11 cellular contexts compared by ENCODE assay signal in the genomic region with DNA sequence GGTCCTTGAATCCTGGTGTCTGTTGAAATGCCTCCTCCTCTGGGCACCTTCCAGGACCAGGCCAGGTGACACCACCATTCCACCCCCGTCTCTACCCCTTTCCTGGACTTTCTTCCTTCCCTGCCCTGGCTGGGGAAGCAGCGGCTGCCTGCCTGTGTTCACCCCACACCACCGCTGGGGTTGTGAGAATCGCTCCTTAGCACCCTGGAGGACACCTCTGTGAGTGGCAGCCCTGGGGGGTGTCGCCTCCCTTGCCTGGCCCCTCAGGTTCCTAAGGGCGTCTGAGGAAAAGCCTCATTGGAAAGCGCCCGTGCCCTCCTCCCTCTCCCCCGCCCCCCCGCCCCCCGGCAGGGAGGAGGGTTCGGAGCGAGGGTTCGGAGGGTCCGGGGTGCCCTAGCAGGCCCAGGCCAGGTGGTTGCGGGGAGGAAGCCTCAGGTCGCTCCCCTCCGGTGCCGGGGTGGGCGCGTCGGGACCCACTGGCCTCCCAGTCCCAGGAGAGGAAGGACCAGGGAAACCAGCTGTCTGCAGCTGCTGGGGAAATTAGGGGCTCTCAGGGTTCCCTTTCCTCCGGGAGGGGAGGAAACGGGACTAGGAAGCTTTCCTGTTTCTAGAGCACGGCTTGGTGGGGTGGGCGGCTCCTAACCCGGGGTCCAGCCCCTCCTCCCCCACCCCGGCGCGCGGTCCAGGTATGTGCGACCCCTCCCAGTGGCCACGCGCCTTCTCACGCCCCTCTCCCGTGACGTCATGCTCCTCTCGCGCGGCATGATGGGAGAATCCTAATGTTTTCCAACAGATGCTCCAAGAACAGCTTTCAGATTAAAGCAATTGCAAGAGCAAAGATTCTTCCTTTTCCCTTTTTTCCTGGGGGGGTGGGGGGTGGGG. TPM values are rescaled to one million over a fixed set of nuclear protein-coding genes. Genes with fewer than 3 reads are reported as not detected.
DNase-seq lines count a peak whose midpoint lies in the region; ATAC-seq, FAIRE-seq and TF ChIP-seq lines count a peak whose summit lies in the region.
"Had no signal": no experiment of that assay in that cellular context is flagged by ENCODE, and none has a peak within 500 bp of the region (broad histone marks: within the 10 kb centered on the region; RNA-seq: fewer than 3 reads in every experiment).

Gene PHACTR3 (plus strand): TSS at position 814 of the 882 bp plus-strand sequence. CDS start 475 bp downstream, outside the sequence.

- H3K23ac ChIP-seq in trophoblast cell (ENCODE audit: low read length) = no peak within 1 kb of the TSS

- H2BK5ac ChIP-seq in trophoblast cell (ENCODE audit: low read depth, low read length, poor library complexity) = no peak within 1 kb of the TSS

- no peaks in the 10 kb centered on the region for H3K9me2 ChIP-seq in SK-N-SH

- intact Hi-C loops in transverse colon (cut with DNase I; ENCODE audit: low total_unique reads) = no loop called here

- H3K4me2 ChIP-seq in SK-N-SH (no peak within 1 kb of the TSS), trophoblast cell (ENCODE audit: low read length) (no peak within 1 kb of the TSS)

- CTCF ChIA-PET in SK-N-SH (lab: Yijun Ruan, JAX) = interaction anchor here (0.8 to 10.7 kb wide), 6 partner anchors 13 to 247 kb away, joined by 3 to 190 read pairs (median 11); no protein-coding TSS in a partner anchor

- no peak within 1 kb of the TSS for H3K18ac ChIP-seq in trophoblast cell (ENCODE audit: low read length)

- no peak within 1 kb of the TSS for H3K14ac ChIP-seq in trophoblast cell (ENCODE audit: low read length)

- no peak within 1 kb of the TSS for H3K4ac ChIP-seq in trophoblast cell (ENCODE audit: low read depth, low read length)

- no peaks in the 10 kb centered on the region for H3K9me3 ChIP-seq in SK-N-SH
- no peaks in the 10 kb centered on the region for H3K9me3 ChIP-seq in transverse colon
- H3K9me3 ChIP-seq in trophoblast cell (ENCODE audit: insufficient read depth, low read depth, low read length) = peaks cover 8% of the 10 kb centered on the region

- no peak for TF ChIP-seq POLR2A in transverse colon (IDR thresholded peaks at IDR 0.05)

- H3K4me3 ChIP-seq in SK-N-SH (ENCODE audit: low read depth in 2 of 2, low read length in 1 of 2) (peak within 1 kb of the TSS in 1 of 2 experiments; percentile 47; a peak in 2 of 4 replicates), bronchial epithelial cell (ENCODE audit: low read depth, low read length) (no peak within 1 kb of the TSS), transverse colon (peak within 1 kb of the TSS in 3 of 4 donors; percentile 7 to 43 (median 13)), trophoblast cell (ENCODE audit: low read depth, low read length) (no peak within 1 kb of the TSS)

- no peak within 1 kb of the TSS for H2BK120ac ChIP-seq in trophoblast cell (ENCODE audit: insufficient read depth, low read length, poor library complexity)

- POLR2A ChIA-PET in SK-N-SH (lab: Yijun Ruan, JAX) = interaction anchor here (0.6 to 1.3 kb wide), 4 partner anchors 9 to 154 kb away, joined by 3 to 7 read pairs (median 4); no protein-coding TSS in a partner anchor

- TF ChIP-seq EP300 in SK-N-SH (IDR thresholded peaks at IDR 0.05; ENCODE audit: borderline replicate concordance in 1 of 2, low read depth in 1 of 2, low read length in 1 of 2) = no peak
- no peak for TF ChIP-seq EP300 in transverse colon (IDR thresholded peaks at IDR 0.05; ENCODE audit: low read depth)

- H2AK5ac ChIP-seq in trophoblast cell (ENCODE audit: low read length) = no peak within 1 kb of the TSS

- no peak within 1 kb of the TSS for H4K91ac ChIP-seq in trophoblast cell (ENCODE audit: low read depth, low read length)

- no peaks in the 10 kb centered on the region for H4K20me1 ChIP-seq in SK-N-SH (ENCODE audit: insufficient read depth)

- DNase-seq in SK-N-SH (peak; percentile 94), bronchial epithelial cell (ENCODE audit: low read depth) (no peak), left kidney (ENCODE audit: low read depth, low spot score) (peak; percentile 84), transverse colon (no peak), trophoblast cell (no peak), cerebellar cortex (ENCODE audit: low spot score) (no peak)
- DNase-seq: MM.1S; stimulated activated naive CD4-positive, alpha-beta T cell treated with Interleukin-2 at 50 U/mL for 16 hours had no signal

- no peak for TF ChIP-seq RAD21 in SK-N-SH (IDR thresholded peaks at IDR 0.05; ENCODE audit: low read length)

- H3K79me2 ChIP-seq in SK-N-SH (ENCODE audit: insufficient read depth) (no peaks in the 10 kb centered on the region), trophoblast cell (ENCODE audit: control insufficient read depth, insufficient read depth, low read length, poor library complexity) (no peaks in the 10 kb centered on the region)

- WGBS in SK-N-SH (ENCODE audit: low lambda C conversion rate) = 11% methylated on average over 15 of the region's 40 CpGs
- 11% methylated on average over 24 of the region's 40 CpGs; no CpG with 5 or more reads in 1 of the 2 donors for WGBS in transverse colon (ENCODE audit: low coverage in 1 of 2), 2 donors
- WGBS in trophoblast cell (ENCODE audit: extremely low coverage, insufficient coverage, insufficient read length) = no CpG with 5 or more reads among the region's 40 CpGs

- no peak within 1 kb of the TSS for H4K12ac ChIP-seq in trophoblast cell (ENCODE audit: low read depth, low read length)

- peak within 1 kb of the TSS in 1 of 2 experiments; percentile 50; a peak in 2 of 4 replicates for H3K27ac ChIP-seq in SK-N-SH (ENCODE audit: low read depth in 2 of 2, low read length in 1 of 2)
- H3K27ac ChIP-seq in transverse colon = no peak within 1 kb of the TSS
- no peak within 1 kb of the TSS for H3K27ac ChIP-seq in trophoblast cell (ENCODE audit: low read depth, low read length)

- in situ Hi-C loops in transverse colon (cut with MboI; ENCODE audit: low pct_ligation_motif_present in 1 of 4, low pct_unique_long_range_greater_than_20kb in 1 of 4, low sequenced_read_pairs in 3 of 4) = no loop called here

- no peak within 1 kb of the TSS for H4K8ac ChIP-seq in trophoblast cell (ENCODE audit: low read depth, low read length)

- no peaks in the 10 kb centered on the region for H3K36me3 ChIP-seq in SK-N-SH (replicated peaks in 1 of 2; ENCODE audit: control insufficient read depth in 1 of 2, insufficient read depth in 2 of 2, low read length in 1 of 2)
- no peaks in the 10 kb centered on the region for H3K36me3 ChIP-seq in bronchial epithelial cell (ENCODE audit: control insufficient read depth, insufficient read depth, low read length)
- no peaks in the 10 kb centered on the region for H3K36me3 ChIP-seq in transverse colon
- no peaks in the 10 kb centered on the region for H3K36me3 ChIP-seq in trophoblast cell (ENCODE audit: control insufficient read depth in 1 of 2, insufficient read depth in 2 of 2, low read length in 2 of 2)

- ATAC-seq in SK-N-SH treated with all-trans-retinoic acid at 6 μM for 48 hours (no peak), HG02973 (IDR thresholded peaks at IDR 0.05; ENCODE audit: unreplicated experiment) (no peak)
- ATAC-seq: HCT116 had no signal

- no peaks in the 10 kb centered on the region for H3F3A ChIP-seq in SK-N-SH (replicated peaks; ENCODE audit: insufficient read depth)

- no peaks in the 10 kb centered on the region for H3K79me1 ChIP-seq in trophoblast cell (ENCODE audit: low read length)

- H3K9ac ChIP-seq in SK-N-SH = no peak within 1 kb of the TSS
- no peak within 1 kb of the TSS for H3K9ac ChIP-seq in trophoblast cell (ENCODE audit: low read length)

- H2BK12ac ChIP-seq in trophoblast cell (ENCODE audit: low read length) = no peak within 1 kb of the TSS

- H2AFZ ChIP-seq in SK-N-SH (ENCODE audit: low read depth) (no peak within 1 kb of the TSS), trophoblast cell (ENCODE audit: insufficient read depth, low read length, poor library complexity) (no peak within 1 kb of the TSS)

- H3K27me3 ChIP-seq in SK-N-SH (ENCODE audit: insufficient read depth) (peaks cover 16% of the 10 kb centered on the region), bronchial epithelial cell (ENCODE audit: control insufficient read depth, insufficient read depth, low read length) (peaks cover 9% of the 10 kb centered on the region), transverse colon (peaks cover 77% of the 10 kb centered on the region), trophoblast cell (ENCODE audit: insufficient read depth, low read length) (peaks cover 41% of the 10 kb centered on the region)

- FAIRE-seq in bronchial epithelial cell (lab: Jason Lieb, UNC) = no peak

- peaks cover 0 to 3% of the 10 kb centered on the region in 2 experiments; a peak in 1 of 4 replicates for H3K4me1 ChIP-seq in SK-N-SH (ENCODE audit: control insufficient read depth in 1 of 2, insufficient read depth in 2 of 2, low read depth in 1 of 2, low read length in 1 of 2)
- H3K4me1 ChIP-seq in transverse colon = peaks cover 6 to 12% (median 8%) of the 10 kb centered on the region in 4 donors
- H3K4me1 ChIP-seq in trophoblast cell (ENCODE audit: control insufficient read depth in 1 of 2, insufficient read depth in 2 of 2, low read length in 2 of 2) = no peaks in the 10 kb centered on the region

- TF ChIP-seq CTCF in SK-N-SH (IDR thresholded peaks at IDR 0.05) (no peak), bronchial epithelial cell (IDR thresholded peaks at IDR 0.05; ENCODE audit: insufficient read depth, low read length, severe bottlenecking) (no peak), transverse colon (IDR thresholded peaks at IDR 0.05) (no peak)

TF ChIP-seq in SK-N-SH, 30 proteins besides CTCF, POLR2A, EP300 and RAD21 (continues in another document):
- TF ChIP-seq MXI1 (IDR thresholded peaks at IDR 0.05; ENCODE audit: low read depth, low read length) (peak; percentile 71), POLR2AphosphoS5 (IDR thresholded peaks at IDR 0.05; ENCODE audit: low read depth, low read length) (no peak), CHD2 (IDR thresholded peaks at IDR 0.05; ENCODE audit: low read length, partially characterized antibody) (peak; percentile 20)

TF ChIP-seq in SK-N-SH treated with all-trans-retinoic acid at 6 μM for 48 hours, 23 proteins besides CTCF, POLR2A, EP300 and RAD21 (continues in another document):
- TF ChIP-seq TCF4 (CRISPR knock-in tag; IDR thresholded peaks at IDR 0.05; ENCODE audit: borderline replicate concordance) = no peak

RNA-seq across cellular contexts. Expression of gene PHACTR3, which starts in this region (rescaled TPM):
- 0.10 and 0.18 TPM in 2 replicates for polyA plus RNA-seq in SK-N-SH (2012; rRNA removed)
- polyA plus RNA-seq in SK-N-SH (2012; cell fraction: cytosol; rRNA removed) = 0.19 and 0.28 TPM in 2 replicates
- polyA plus RNA-seq in SK-N-SH (2012; cell fraction: nucleus; rRNA removed) = 0.05 and 0.10 TPM in 2 replicates
- 15.0 and 32.0 TPM in 2 replicates for total RNA-seq in bronchial epithelial cell
- 1 to 10 TPM; 1.6 to 7.1 (median 5.6) TPM for total RNA-seq in transverse colon
- not detected in 2 replicates for polyA plus RNA-seq in trophoblast cell (2013)

Comparison
In these comparisons a context has a peak if more than half of its experiments do, and no peak if none do; other contexts are left out.
1. Peak in DNase-seq in SK-N-SH; RNA of the gene not detected or under 1 TPM.
2. H3K4me3 ChIP-seq: peak in transverse colon (3 of 4); none in bronchial epithelial cell (single experiment) and trophoblast cell (single experiment).